Comparison of ENCODE assay signal across 8 cellular contexts in genomic region chr19:29596885-29597525, GRCh38.
DNase-seq lines count a peak whose midpoint lies in the region; ATAC-seq and TF ChIP-seq lines count a peak whose summit lies in the region.

No MANE protein-coding gene starts in this region.

- DNase-seq in DMS153 treated with DMSO at 0.1 percent for 48 hours (lab: John Stamatoyannopoulos, UW; ENCODE audit: unreplicated experiment) (peak; percentile 53), SHP77 treated with DMSO at 0.1 percent for 48 hours (lab: John Stamatoyannopoulos, UW) (peak; percentile 29), kidney glomerular epithelial cell (lab: John Stamatoyannopoulos, UW) (peak; percentile 37), AG20443 (ENCODE audit: low spot score) (no peak)

- ATAC-seq in HG03354 (IDR thresholded peaks at IDR 0.05; ENCODE audit: poor library complexity, severe bottlenecking, unreplicated experiment), result no peak
- ATAC-seq in HG02885 (IDR thresholded peaks at IDR 0.05; ENCODE audit: poor library complexity, unreplicated experiment), result no peak
- no peak for ATAC-seq in GM21515 (IDR thresholded peaks at IDR 0.05; ENCODE audit: unreplicated experiment)

- peak; percentile 43 for TF ChIP-seq CTCF in LNCAP (IDR thresholded peaks at IDR 0.05)
